In genomic region chrX:21131786-21132185, GRCh38 we compare ENCODE assay signal across 6 cellular contexts.
"Had no signal": no experiment of that assay in that cellular context is flagged by ENCODE, and none has a peak within 500 bp of the region (broad histone marks: within the 10 kb centered on the region; RNA-seq: fewer than 3 reads in every experiment).

No MANE protein-coding gene starts in this region.

- H3K27me3 Mint-ChIP-seq: IgD-negative memory B cell had no signal

- DNase-seq: IMR-90 had no signal

- FAIRE-seq: HepG2, HTR-8/SVneo, K562 had no signal

- H3K4me1 Mint-ChIP-seq: IgD-negative memory B cell had no signal

- H3K36me3 Mint-ChIP-seq: IgD-negative memory B cell had no signal

- H3K27ac Mint-ChIP-seq: IgD-negative memory B cell had no signal

- H3K4me3 Mint-ChIP-seq: IgD-negative memory B cell had no signal

- ATAC-seq: HepG2, K562 had no signal

- H3K27ac ChIP-seq: HL-60 had no signal

- H3K4me3 ChIP-seq: K562 had no signal
